20 cellular contexts compared by ENCODE assay signal in genomic region chr5:166750376-166750775, GRCh38.
DNase-seq lines count a peak whose midpoint lies in the region; ATAC-seq and TF ChIP-seq lines count a peak whose summit lies in the region.
"Had no signal": no experiment of that assay in that cellular context is flagged by ENCODE, and none has a peak within 500 bp of the region (broad histone marks: within the 10 kb centered on the region; RNA-seq: fewer than 3 reads in every experiment).

No MANE protein-coding gene starts in this region.

- H3K23ac ChIP-seq in H9 (ENCODE audit: insufficient read length, low read depth, low read length), result no peak overlapping the region

- H3K18ac ChIP-seq in H9 (ENCODE audit: insufficient read length, low read depth, low read length), result no peak overlapping the region

- no peak overlapping the region for H4K91ac ChIP-seq in H9 (ENCODE audit: insufficient read length, low read depth, low read length)

- no peak overlapping the region for H2BK12ac ChIP-seq in H9 (ENCODE audit: insufficient read length, low read depth, low read length)

- H3K9ac ChIP-seq in H9 (ENCODE audit: extremely low read depth, insufficient read length, low read length), result no peak overlapping the region
- H3K9ac ChIP-seq: BLaER1 treated with 17β-estradiol and CSF1 and Interleukin-3, amounts not matched to agents 10 nM and 100 nM had no signal

- H3K79me2 ChIP-seq in GM23338 (replicated peaks; ENCODE audit: insufficient read depth) (no peaks in the 10 kb centered on the region), H9 (ENCODE audit: insufficient read depth, low read length) (no peaks in the 10 kb centered on the region)

- H3K27ac ChIP-seq in GM23338 (ENCODE audit: low read depth), result no peak overlapping the region
- H3K27ac ChIP-seq in H9 (ENCODE audit: insufficient read length, low read depth, low read length), result no peak overlapping the region
- H3K27ac ChIP-seq in lower lobe of right lung, result no peak overlapping the region
- H3K27ac ChIP-seq: 22Rv1; A549; BLaER1 treated with 17β-estradiol and CSF1 and Interleukin-3, amounts not matched to agents 10 nM and 100 nM; C4-2B had no signal

- H3K27me3 ChIP-seq in GM23338 (ENCODE audit: insufficient read depth) (no peaks in the 10 kb centered on the region), H9 (ENCODE audit: insufficient read depth, low read length) (no peaks in the 10 kb centered on the region), lower lobe of right lung (ENCODE audit: low read depth) (no peaks in the 10 kb centered on the region)
- H3K27me3 ChIP-seq: BLaER1 treated with 17β-estradiol and CSF1 and Interleukin-3, amounts not matched to agents 10 nM and 100 nM had no signal

- TF ChIP-seq CTCF in GM23338 (conservative IDR thresholded peaks at IDR 0.05; ENCODE audit: low read depth in 2 of 2) (no peak), choroid plexus epithelial cell (conservative IDR thresholded peaks at IDR 0.05; ENCODE audit: low read depth, low read length) (no peak), fibroblast of pulmonary artery (IDR thresholded peaks at IDR 0.05; ENCODE audit: low read length, missing control alignments) (no peak), mesothelial cell of epicardium (IDR thresholded peaks at IDR 0.05; ENCODE audit: unreplicated experiment) (no peak), H9 (conservative IDR thresholded peaks at IDR 0.05) (no peak), lower lobe of right lung (IDR thresholded peaks at IDR 0.05) (no peak)

- H3K14ac ChIP-seq in H9 (ENCODE audit: insufficient read depth, low read length), result no peak overlapping the region

- H3F3A ChIP-seq in GM23338 (replicated peaks; ENCODE audit: low read depth), result no peaks in the 10 kb centered on the region

- no peaks in the 10 kb centered on the region for H4K20me1 ChIP-seq in GM23338 (replicated peaks; ENCODE audit: insufficient read depth)
- no peaks in the 10 kb centered on the region for H4K20me1 ChIP-seq in H9 (ENCODE audit: control insufficient read depth, insufficient read depth, insufficient read length)
- H4K20me1 ChIP-seq: BLaER1 treated with 17β-estradiol and CSF1 and Interleukin-3, amounts not matched to agents 10 nM and 100 nM had no signal

- H2AFZ ChIP-seq in GM23338 (peak overlapping the region; percentile 80; the same call in 1 of the 2 replicates), H9 (ENCODE audit: low read length) (no peak overlapping the region)

- H3K4me1 Mint-ChIP-seq in GM23338 (no peaks in the 10 kb centered on the region), mesothelial cell of epicardium (peaks cover 9% of the 10 kb centered on the region), H9 (no peaks in the 10 kb centered on the region)
- H3K4me1 Mint-ChIP-seq: B cell had no signal

- DNase-seq in GM23338 (ENCODE audit: low spot score) (no peak), choroid plexus epithelial cell (ENCODE audit: low read depth) (peak; percentile 51), fibroblast of pulmonary artery (ENCODE audit: low read depth) (peak; percentile 25), mesothelial cell of epicardium (ENCODE audit: low spot score in 2 of 2, unreplicated experiment in 2 of 2) (no peak), middle frontal gyrus (ENCODE audit: extremely low spot score, low spot score) (no peak), SW480 (ENCODE audit: low spot score) (no peak), H9 (no peak), lower lobe of right lung (no peak)
- DNase-seq: AML-193; Caco-2; Calu3; CD4-positive, alpha-beta T cell; CD8-positive, alpha-beta T cell; DMS79 treated with DMSO at 0.1 percent for 48 hours; GF-D8 had no signal

- H3K56ac ChIP-seq in H9 (ENCODE audit: insufficient read length, low read depth, low read length), result no peak overlapping the region

- H4K5ac ChIP-seq in H9 (ENCODE audit: insufficient read length, low read depth, low read length), result no peak overlapping the region

- H2AK5ac ChIP-seq in H9 (ENCODE audit: insufficient read length, low read length), result no peak overlapping the region

- H3K27ac Mint-ChIP-seq in GM23338 (no peak overlapping the region), mesothelial cell of epicardium (peak overlapping the region; percentile 21), H9 (no peak overlapping the region; a peak in 1 of 7 replicates)
- H3K27ac Mint-ChIP-seq: B cell; CD4-positive, alpha-beta T cell; CD8-positive, alpha-beta T cell had no signal

- H3K4me2 ChIP-seq in GM23338, result no peak overlapping the region
- no peak overlapping the region for H3K4me2 ChIP-seq in H9 (ENCODE audit: insufficient read depth, insufficient read length, low read length)
- H3K4me2 ChIP-seq: A549; BLaER1 treated with 17β-estradiol and CSF1 and Interleukin-3, amounts not matched to agents 10 nM and 100 nM had no signal

- H3K4me3 ChIP-seq in GM23338 (no peak overlapping the region), choroid plexus epithelial cell (ENCODE audit: low read depth, low read length) (no peak overlapping the region), fibroblast of pulmonary artery (replicated peaks; ENCODE audit: low read depth, low read length) (no peak overlapping the region), lower lobe of right lung (no peak overlapping the region)
- H3K4me3 ChIP-seq: A549; BLaER1 treated with 17β-estradiol and CSF1 and Interleukin-3, amounts not matched to agents 10 nM and 100 nM had no signal

- H3K36me3 Mint-ChIP-seq in GM23338 (ENCODE audit: low read depth), result no peaks in the 10 kb centered on the region
- no peaks in the 10 kb centered on the region for H3K36me3 Mint-ChIP-seq in mesothelial cell of epicardium
- H3K36me3 Mint-ChIP-seq in H9 (ENCODE audit: insufficient read depth in 1 of 3, low read depth in 3 of 3), result no peaks in the 10 kb centered on the region
- H3K36me3 Mint-ChIP-seq: CD8-positive, alpha-beta T cell had no signal

- H2BK20ac ChIP-seq in H9 (ENCODE audit: low read depth, low read length, poor library complexity, severe bottlenecking), result no peak overlapping the region

- H3K9me3 Mint-ChIP-seq in GM23338, result no peaks in the 10 kb centered on the region
- H3K9me3 Mint-ChIP-seq in mesothelial cell of epicardium, result no peaks in the 10 kb centered on the region
- H3K9me3 Mint-ChIP-seq in H9, result no peaks in the 10 kb centered on the region

- H3K4me3 Mint-ChIP-seq in GM23338, result no peak overlapping the region
- no peak overlapping the region for H3K4me3 Mint-ChIP-seq in mesothelial cell of epicardium
- no peak overlapping the region for H3K4me3 Mint-ChIP-seq in H9
- H3K4me3 Mint-ChIP-seq: B cell; CD4-positive, alpha-beta T cell; CD8-positive, alpha-beta T cell had no signal

- no peak overlapping the region for H2BK120ac ChIP-seq in H9 (ENCODE audit: low read depth, low read length, poor library complexity, severe bottlenecking)

- H3K36me3 ChIP-seq in GM23338 (ENCODE audit: insufficient read depth) (no peaks in the 10 kb centered on the region), lower lobe of right lung (no peaks in the 10 kb centered on the region)
- H3K36me3 ChIP-seq: BLaER1 treated with 17β-estradiol and CSF1 and Interleukin-3, amounts not matched to agents 10 nM and 100 nM had no signal

- H2BK15ac ChIP-seq in H9 (ENCODE audit: low read depth, low read length), result no peak overlapping the region

- no peaks in the 10 kb centered on the region for H3K79me1 ChIP-seq in H9 (ENCODE audit: insufficient read depth, low read depth, low read length, poor library complexity, severe bottlenecking)

- no peak overlapping the region for H2BK5ac ChIP-seq in H9 (ENCODE audit: insufficient read length, low read length)

- intact Hi-C loops in lower lobe of right lung (cut with DNase I), result no loop called here

- H3T11ph ChIP-seq in H9 (ENCODE audit: low read length), result no peak overlapping the region

- H3K4me1 ChIP-seq in GM23338 (ENCODE audit: insufficient read depth) (no peaks in the 10 kb centered on the region), H9 (ENCODE audit: insufficient read depth, low read length) (no peaks in the 10 kb centered on the region), lower lobe of right lung (no peaks in the 10 kb centered on the region)
- H3K4me1 ChIP-seq: A549; BLaER1 treated with 17β-estradiol and CSF1 and Interleukin-3, amounts not matched to agents 10 nM and 100 nM; Caco-2 had no signal

- H3K9me3 ChIP-seq in H9 (ENCODE audit: control insufficient read depth, low read depth, low read length), result no peaks in the 10 kb centered on the region
- H3K9me3 ChIP-seq in lower lobe of right lung, result no peaks in the 10 kb centered on the region
- H3K9me3 ChIP-seq: A549; BLaER1 treated with 17β-estradiol and CSF1 and Interleukin-3, amounts not matched to agents 10 nM and 100 nM; Caco-2 had no signal

- no peak overlapping the region for H4K8ac ChIP-seq in H9 (replicated peaks; ENCODE audit: insufficient read length, low read depth, low read length)

- H3K27me3 Mint-ChIP-seq in GM23338 (ENCODE audit: insufficient read depth, low read depth, poor library complexity), result no peaks in the 10 kb centered on the region
- no peaks in the 10 kb centered on the region for H3K27me3 Mint-ChIP-seq in mesothelial cell of epicardium (ENCODE audit: low read depth)
- no peaks in the 10 kb centered on the region for H3K27me3 Mint-ChIP-seq in H9 (ENCODE audit: low read depth)
- H3K27me3 Mint-ChIP-seq: B cell; CD4-positive, alpha-beta T cell had no signal

- H3K9me2 ChIP-seq in GM23338 (ENCODE audit: insufficient read depth), result no peaks in the 10 kb centered on the region

- H3K23me2 ChIP-seq in H9 (ENCODE audit: insufficient read length, low read depth, low read length, poor library complexity, severe bottlenecking), result no peaks in the 10 kb centered on the region

- no peak overlapping the region for H3K4ac ChIP-seq in H9 (ENCODE audit: low read depth, low read length)

- ATAC-seq in GM23338 (no peak), lower lobe of right lung (no peak)
- ATAC-seq: A549; CD8-positive, alpha-beta T cell had no signal

TF ChIP-seq in GM23338, 12 proteins besides CTCF, POLR2A, EP300 and RAD21 (continues in another document):
- TF ChIP-seq EZH2phosphoT487 (IDR thresholded peaks at IDR 0.05; ENCODE audit: unreplicated experiment) (no peak), CREB1 (CRISPR knock-in tag; IDR thresholded peaks at IDR 0.05; ENCODE audit: low read depth) (no peak)

Comparison
In these comparisons a context has a peak if more than half of its experiments do, and no peak if none do; other contexts are left out.
1. DNase-seq: peak in choroid plexus epithelial cell (single experiment) and fibroblast of pulmonary artery (single experiment); none in GM23338 (single experiment), mesothelial cell of epicardium (0 of 2), middle frontal gyrus (single experiment), SW480 (single experiment), H9 (single experiment) and lower lobe of right lung (single experiment).